21 cellular contexts compared by ENCODE assay signal in genomic region chr6:147179809-147180208, GRCh38.
"Had no signal": no experiment of that assay in that cellular context is flagged by ENCODE, and none has a peak within 500 bp of the region (broad histone marks: within the 10 kb centered on the region; RNA-seq: fewer than 3 reads in every experiment).

No MANE protein-coding gene starts in this region.

- ATAC-seq: T-cell had no signal

- H3K9me3 ChIP-seq: SK-N-SH had no signal

- H3K27ac ChIP-seq: HL-60, RWPE1 had no signal

- H3K9ac ChIP-seq: SK-N-SH had no signal

- H3K9me2 ChIP-seq: SK-N-SH had no signal

- H3K4me2 ChIP-seq: SK-N-SH had no signal

- DNase-seq: Karpas-422, KG1, MM.1S, NCI-H1092 treated with DMSO at 0.1 percent for 48 hours, NCI-H1436, NCI-H187, NCI-H2029, NCI-H2081 treated with DMSO at 0.1 percent for 48 hours, NCI-H2171, NCI-H226, NCI-H446, NCI-H510A, NCI-H524 treated with DMSO at 0.1 percent for 48 hours, NCI-H69, NCI-H774, SHP77, SK-N-SH, SW 1271, T-cell had no signal
